9 cellular contexts compared by ENCODE assay signal in the genomic region with DNA sequence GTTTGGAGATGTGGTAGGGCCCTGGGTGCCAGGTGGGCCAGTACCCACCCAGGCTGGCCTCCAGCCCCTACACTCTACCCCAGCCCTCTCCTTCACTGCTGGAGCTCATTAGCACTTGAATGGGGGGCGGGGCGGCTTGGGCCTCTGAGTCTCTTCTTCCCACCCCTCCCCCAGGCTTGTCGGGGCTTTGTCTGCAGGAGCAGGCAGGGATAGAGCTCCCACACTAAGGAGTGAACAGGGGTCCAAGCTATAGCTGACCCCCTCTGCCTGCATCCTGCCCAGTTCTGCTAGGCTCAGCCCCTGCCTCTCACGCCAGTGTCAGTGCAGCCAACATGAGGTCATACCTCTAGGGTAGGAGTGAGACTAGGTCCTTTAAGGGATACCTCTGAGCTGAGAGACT. TPM values are rescaled to one million over a fixed set of nuclear protein-coding genes. Genes with fewer than 3 reads are reported as not detected.
DNase-seq lines count a peak whose midpoint lies in the region; ATAC-seq and TF ChIP-seq lines count a peak whose summit lies in the region.
"Had no signal": no experiment of that assay in that cellular context is flagged by ENCODE, and none has a peak within 500 bp of the region (broad histone marks: within the 10 kb centered on the region; RNA-seq: fewer than 3 reads in every experiment).

No MANE protein-coding gene starts in this region.

- no peaks in the 10 kb centered on the region for H3K9me3 Mint-ChIP-seq in activated CD4-positive, alpha-beta T cell treated with anti-CD3 and anti-CD28 coated beads for 36 hours (ENCODE audit: low read depth)
- H3K9me3 Mint-ChIP-seq in activated CD8-positive, alpha-beta T cell treated with anti-CD3 and anti-CD28 coated beads for 36 hours: no peaks in the 10 kb centered on the region

- peak overlapping the region; percentile 95 for H3K27ac Mint-ChIP-seq in activated CD4-positive, alpha-beta T cell treated with anti-CD3 and anti-CD28 coated beads for 36 hours
- peak overlapping the region; percentile 95 for H3K27ac Mint-ChIP-seq in activated CD8-positive, alpha-beta T cell treated with anti-CD3 and anti-CD28 coated beads for 36 hours

- H3K4me1 ChIP-seq in stomach smooth muscle (ENCODE audit: control insufficient read depth, insufficient read depth, low read length): peaks cover 89% of the 10 kb centered on the region

- no peaks in the 10 kb centered on the region for H3K27me3 ChIP-seq in stomach smooth muscle (ENCODE audit: control insufficient read depth in 1 of 2, insufficient read depth in 2 of 2, low read length in 2 of 2)

- POLR2A ChIA-PET in activated CD4-positive, alpha-beta T cell treated with anti-CD3 and anti-CD28 coated beads for 36 hours (lab: Charles Lee): interaction anchor here (1.2 kb wide), 1 partner anchor 96 kb away, joined by 5 read pairs; no protein-coding TSS in a partner anchor
- POLR2A ChIA-PET in activated CD8-positive, alpha-beta T cell treated with anti-CD3 and anti-CD28 coated beads for 36 hours (lab: Charles Lee): interaction anchor here (1.2 to 3.8 kb wide), 6 partner anchors 8 to 48 kb away, joined by 3 to 14 read pairs (median 5); no protein-coding TSS in a partner anchor

- H3K9me3 ChIP-seq in stomach smooth muscle (ENCODE audit: control insufficient read depth in 2 of 2, low read length in 2 of 2): no peaks in the 10 kb centered on the region

- no peaks in the 10 kb centered on the region for H3K27me3 Mint-ChIP-seq in activated CD4-positive, alpha-beta T cell treated with anti-CD3 and anti-CD28 coated beads for 36 hours
- no peaks in the 10 kb centered on the region for H3K27me3 Mint-ChIP-seq in activated CD8-positive, alpha-beta T cell treated with anti-CD3 and anti-CD28 coated beads for 36 hours

- no peak for TF ChIP-seq CTCF in activated CD8-positive, alpha-beta T cell treated with anti-CD3 and anti-CD28 coated beads for 36 hours (IDR thresholded peaks at IDR 0.05)

- H3K36me3 ChIP-seq in stomach smooth muscle (ENCODE audit: control insufficient read depth in 2 of 2, insufficient read depth in 2 of 2, low read length in 2 of 2): peaks cover 0 to 11% of the 10 kb centered on the region in 2 donors

- H3K36me3 Mint-ChIP-seq in activated CD4-positive, alpha-beta T cell treated with anti-CD3 and anti-CD28 coated beads for 36 hours (ENCODE audit: low read depth): peaks cover 29% of the 10 kb centered on the region
- peaks cover 26% of the 10 kb centered on the region for H3K36me3 Mint-ChIP-seq in activated CD8-positive, alpha-beta T cell treated with anti-CD3 and anti-CD28 coated beads for 36 hours (ENCODE audit: low read depth)

- intact Hi-C loops in activated CD4-positive, alpha-beta T cell treated with anti-CD3 and anti-CD28 coated beads for 36 hours (cut with DNase I, micrococcal nuclease): no loop called here
- intact Hi-C loops in activated CD8-positive, alpha-beta T cell treated with anti-CD3 and anti-CD28 coated beads for 36 hours (cut with micrococcal nuclease): no loop called here

- H3K4me3 ChIP-seq in stomach smooth muscle (ENCODE audit: low read length in 2 of 2): no peak overlapping the region

- no peak overlapping the region for H3K9ac ChIP-seq in stomach smooth muscle (ENCODE audit: low read length in 2 of 2)

- peak overlapping the region; percentile 62 for H3K27ac ChIP-seq in stomach smooth muscle (ENCODE audit: low read length)

- peak overlapping the region; percentile 62 for H3K4me3 Mint-ChIP-seq in activated CD4-positive, alpha-beta T cell treated with anti-CD3 and anti-CD28 coated beads for 36 hours
- H3K4me3 Mint-ChIP-seq in activated CD8-positive, alpha-beta T cell treated with anti-CD3 and anti-CD28 coated beads for 36 hours: peak overlapping the region; percentile 24

- CTCF ChIA-PET in activated CD4-positive, alpha-beta T cell treated with anti-CD3 and anti-CD28 coated beads for 36 hours (lab: Charles Lee): interaction anchor here (0.6 to 4.2 kb wide), 5 partner anchors 12 to 92 kb away, joined by 3 to 28 read pairs (median 3); no protein-coding TSS in a partner anchor
- CTCF ChIA-PET in activated CD8-positive, alpha-beta T cell treated with anti-CD3 and anti-CD28 coated beads for 36 hours (lab: Charles Lee): interaction anchor here (1.0 to 8.0 kb wide), 3 partner anchors 10 to 49 kb away, joined by 3 to 239 read pairs (median 8); partner anchors contain the start of gene GNAI2

- no peak for DNase-seq in activated CD4-positive, alpha-beta T cell treated with anti-CD3 and anti-CD28 coated beads for 36 hours
- no peak for DNase-seq in activated CD4-positive, alpha-beta T cell treated with anti-CD3 and anti-CD28 coated beads, Interleukin-2, amount 50 U/mL, for 48 hours
- no peak for DNase-seq in activated CD8-positive, alpha-beta T cell treated with anti-CD3 and anti-CD28 coated beads for 36 hours
- peak; percentile 69 for DNase-seq in iPS-NIHi11 (ENCODE audit: low spot score)
- DNase-seq in GM19238 (ENCODE audit: insufficient read length, low spot score): no peak
- DNase-seq in cerebellar cortex (ENCODE audit: low spot score): no peak
- DNase-seq: OCI-M1 had no signal

- peaks cover 75% of the 10 kb centered on the region for H3K4me1 Mint-ChIP-seq in activated CD4-positive, alpha-beta T cell treated with anti-CD3 and anti-CD28 coated beads for 36 hours
- H3K4me1 Mint-ChIP-seq in activated CD8-positive, alpha-beta T cell treated with anti-CD3 and anti-CD28 coated beads for 36 hours (ENCODE audit: low read depth): peaks cover 70% of the 10 kb centered on the region

- ATAC-seq in activated CD4-positive, alpha-beta T cell treated with anti-CD3 and anti-CD28 coated beads for 36 hours: no peak
- no peak for ATAC-seq in activated CD8-positive, alpha-beta T cell treated with anti-CD3 and anti-CD28 coated beads for 36 hours
- no peak for ATAC-seq in HG03342 (IDR thresholded peaks at IDR 0.05; ENCODE audit: unreplicated experiment)

RNA-seq across cellular contexts. Expression of gene GNAI2, which starts 5.2 kb away (rescaled TPM):
- 100 to 1,000 TPM; 280 to 341 TPM for total RNA-seq in activated CD4-positive, alpha-beta T cell treated with anti-CD3 and anti-CD28 coated beads for 36 hours
- 100 to 1,000 TPM; 238 to 242 TPM for total RNA-seq in activated CD8-positive, alpha-beta T cell treated with anti-CD3 and anti-CD28 coated beads for 36 hours

RNA-seq across cellular contexts. Expression of gene SEMA3B, which starts 27.8 kb away (rescaled TPM):
- 1 to 10 TPM; 1.6 to 2.1 TPM for total RNA-seq in activated CD4-positive, alpha-beta T cell treated with anti-CD3 and anti-CD28 coated beads for 36 hours
- 1 to 10 TPM; 1.6 to 2.3 TPM for total RNA-seq in activated CD8-positive, alpha-beta T cell treated with anti-CD3 and anti-CD28 coated beads for 36 hours

RNA-seq across cellular contexts. Expression of gene SLC38A3, which starts 36.1 kb away (rescaled TPM):
- total RNA-seq in activated CD4-positive, alpha-beta T cell treated with anti-CD3 and anti-CD28 coated beads for 36 hours: under 1 TPM in 1 of 2 experiments, not detected in 1; 0.12 TPM
- under 1 TPM in 1 of 2 experiments, not detected in 1; 0.22 TPM for total RNA-seq in activated CD8-positive, alpha-beta T cell treated with anti-CD3 and anti-CD28 coated beads for 36 hours

RNA-seq across cellular contexts. Expression of gene LSMEM2, which starts 37.7 kb away (rescaled TPM):
- total RNA-seq in activated CD4-positive, alpha-beta T cell treated with anti-CD3 and anti-CD28 coated beads for 36 hours: not detected
- total RNA-seq in activated CD8-positive, alpha-beta T cell treated with anti-CD3 and anti-CD28 coated beads for 36 hours: not detected

RNA-seq across cellular contexts. Expression of gene GNAT1, which starts 49.8 kb away (rescaled TPM):
- total RNA-seq in activated CD4-positive, alpha-beta T cell treated with anti-CD3 and anti-CD28 coated beads for 36 hours: under 1 TPM in 1 of 2 experiments, not detected in 1; 0.14 TPM
- total RNA-seq in activated CD8-positive, alpha-beta T cell treated with anti-CD3 and anti-CD28 coated beads for 36 hours: under 1 TPM; 0.11 to 0.23 TPM
